ENCODE assay signal across 18 cellular contexts in the genomic region with DNA sequence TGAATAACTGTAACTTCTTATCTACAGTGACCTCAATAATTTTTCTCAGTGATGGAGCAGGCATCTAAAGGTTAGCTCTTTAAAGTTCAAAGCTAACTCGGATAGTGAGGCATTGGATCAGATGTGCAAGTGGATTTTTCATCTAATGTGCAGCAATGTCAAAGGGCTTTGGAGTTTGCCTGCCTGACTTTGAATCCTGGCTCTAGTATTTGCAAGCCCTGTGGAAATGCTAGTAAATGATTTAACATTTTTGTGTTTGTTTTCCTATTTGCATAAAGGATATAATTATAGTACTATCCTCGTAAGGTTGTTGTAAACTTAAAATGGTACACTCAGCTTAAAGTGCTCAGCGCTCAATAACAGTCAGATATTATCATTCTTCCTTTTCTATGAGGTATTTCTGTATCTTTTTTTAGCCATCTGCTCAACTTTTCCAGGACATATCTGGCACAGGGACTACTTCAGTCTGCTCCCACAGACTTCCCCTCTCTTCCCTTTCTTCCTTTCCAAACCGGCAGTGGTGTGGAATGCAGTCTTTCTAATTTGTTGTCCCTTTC.
DNase-seq lines count a peak whose midpoint lies in the region; ATAC-seq, FAIRE-seq and TF ChIP-seq lines count a peak whose summit lies in the region.
"Had no signal": no experiment of that assay in that cellular context is flagged by ENCODE, and none has a peak within 500 bp of the region (broad histone marks: within the 10 kb centered on the region; RNA-seq: fewer than 3 reads in every experiment).

No MANE protein-coding gene starts in this region.

- 22% methylated on average over 4 of the region's 4 CpGs for WGBS in A549 (ENCODE audit: missing lambda C conversion rate)

- peaks cover 18% of the 10 kb centered on the region for H3K4me1 ChIP-seq in A549
- peaks cover 3% of the 10 kb centered on the region; the same call in 1 of the 2 replicates for H3K4me1 ChIP-seq in Panc1 (ENCODE audit: control insufficient read depth, insufficient read depth, low read length)
- H3K4me1 ChIP-seq: left lung, thyroid gland had no signal

- POLR2A ChIA-PET in A549 (lab: Yijun Ruan, JAX): no interaction called here
- POLR2A ChIA-PET in Panc1 (lab: Charles Lee): no interaction called here

- no peak for TF ChIP-seq RAD21 in A549 (conservative IDR thresholded peaks at IDR 0.05 in 1 of 2, IDR thresholded peaks at IDR 0.05 in 1 of 2)

- in situ Hi-C loops in Panc1 (cut with HindIII; ENCODE audit: low pct_unique_long_range_greater_than_20kb, low sequenced_read_pairs): no loop called here

- TF ChIP-seq POLR2A in A549 (IDR thresholded peaks at IDR 0.05; ENCODE audit: low read length): no peak

- no peak for DNase-seq in A549 (ENCODE audit: low read depth in 1 of 2, low spot score in 1 of 2)
- no peak for DNase-seq in Panc1 (ENCODE audit: low read depth, low spot score)
- peak; percentile 70 for DNase-seq in fibroblast of the aortic adventitia (ENCODE audit: low read depth)
- DNase-seq in myocyte (ENCODE audit: low read depth): peak; percentile 45
- no peak for DNase-seq in retina
- no peak for DNase-seq in Kasumi-1 (lab: John Stamatoyannopoulos, UW)
- DNase-seq: activated CD4-positive, alpha-beta memory T cell treated with anti-CD3 and anti-CD28 coated beads for 36 hours; Calu3; effector memory CD8-positive, alpha-beta T cell; left lung; NCI-H1417 treated with DMSO at 0.1 percent for 48 hours; NCI-H510A treated with DMSO at 0.1 percent for 48 hours; stimulated activated CD4-positive, alpha-beta T cell treated with anti-CD3 and anti-CD28 coated beads, Interleukin-15, amount 100 ng/mL, for 24 hours; thyroid gland had no signal

- CTCF ChIA-PET in A549 (lab: Yijun Ruan, JAX): no interaction called here
- CTCF ChIA-PET in Panc1 (lab: Charles Lee): no interaction called here

- H3K27me3 ChIP-seq in Panc1 (ENCODE audit: control insufficient read depth, insufficient read depth, low read length): no peaks in the 10 kb centered on the region
- H3K27me3 ChIP-seq: left lung, neutrophil, thyroid gland had no signal

- TF ChIP-seq CTCF in A549 (IDR thresholded peaks at IDR 0.05) (no peak), Panc1 (IDR thresholded peaks at IDR 0.05) (no peak), fibroblast of the aortic adventitia (IDR thresholded peaks at IDR 0.05; ENCODE audit: insufficient read depth, low read length) (no peak)

- ATAC-seq in A549: peak in 1 of 2 experiments; percentile 31; a peak in 1 of 6 replicates
- peak; percentile 53; the same call in 1 of the 2 replicates for ATAC-seq in Panc1
- ATAC-seq in HG03280 (IDR thresholded peaks at IDR 0.05; ENCODE audit: unreplicated experiment): no peak
- ATAC-seq in GM18520 (IDR thresholded peaks at IDR 0.05; ENCODE audit: unreplicated experiment): no peak
- ATAC-seq: activated T-helper 17 cell treated with anti-CD3 and anti-CD28 coated beads, Interleukin-2, amount 50 U/mL, for 72 hours; effector memory CD8-positive, alpha-beta T cell; left lung had no signal

- H3K36me3 ChIP-seq in Panc1 (ENCODE audit: control insufficient read depth, insufficient read depth, low read length): no peaks in the 10 kb centered on the region
- H3K36me3 ChIP-seq: left lung, neutrophil, thyroid gland had no signal

- H3K4me3 ChIP-seq in A549 (no peak overlapping the region), Panc1 (ENCODE audit: low read depth in 2 of 2, low read length in 2 of 2) (no peak overlapping the region), fibroblast of the aortic adventitia (ENCODE audit: low read depth, low read length) (no peak overlapping the region)
- H3K4me3 ChIP-seq: left lung, thyroid gland had no signal

- intact Hi-C loops in Panc1 (cut with micrococcal nuclease; ENCODE audit: unreplicated experiment): no loop called here

- no TSS peak for BruUV-seq in Panc1 (replicated peaks; lab: Mats Ljungman, UMichigan)

- H3K27ac ChIP-seq in A549 (0 out of 6 replicates have a peak overlapping the region, but pooled peaks of 1 of the 2 experiments have one; percentile 8), Panc1 (ENCODE audit: low read length) (peak overlapping the region; percentile 75)
- H3K27ac ChIP-seq: left lung, neutrophil, thyroid gland had no signal

- peak overlapping the region; percentile 48 for H3K4me2 ChIP-seq in A549

- TF ChIP-seq EP300 in A549 (IDR thresholded peaks at IDR 0.05): no peak

- peak; percentile 13 for FAIRE-seq in A549 (lab: Jason Lieb, UNC)

- H3K9me3 ChIP-seq in A549 (no peaks in the 10 kb centered on the region), Panc1 (ENCODE audit: control insufficient read depth, insufficient read depth, low read depth, low read length) (no peaks in the 10 kb centered on the region)
- H3K9me3 ChIP-seq: left lung, neutrophil, thyroid gland had no signal

TF ChIP-seq in A549, 52 proteins besides CTCF, POLR2A, EP300 and RAD21 (continues in another document):
- TF ChIP-seq, protein P1, sequence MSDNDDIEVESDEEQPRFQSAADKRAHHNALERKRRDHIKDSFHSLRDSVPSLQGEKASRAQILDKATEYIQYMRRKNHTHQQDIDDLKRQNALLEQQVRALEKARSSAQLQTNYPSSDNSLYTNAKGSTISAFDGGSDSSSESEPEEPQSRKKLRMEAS (IDR thresholded peaks at IDR 0.05): no peak
- TF ChIP-seq ZC3H11A (IDR thresholded peaks at IDR 0.05) (no peak), MAFK (IDR thresholded peaks at IDR 0.05; ENCODE audit: partially characterized antibody) (no peak), FOXS1 (CRISPR knock-in tag; IDR thresholded peaks at IDR 0.05) (no peak), RCOR1 (IDR thresholded peaks at IDR 0.05; ENCODE audit: low read depth, low read length) (no peak), EHF (CRISPR knock-in tag; IDR thresholded peaks at IDR 0.05) (no peak), HOXB13 (CRISPR knock-in tag; IDR thresholded peaks at IDR 0.05; ENCODE audit: low read depth) (no peak), ZFP36 (IDR thresholded peaks at IDR 0.05; ENCODE audit: borderline replicate concordance, partially characterized antibody) (no peak), NFE2L2 (conservative IDR thresholded peaks at IDR 0.05; ENCODE audit: low read length) (no peak), SMC3 (IDR thresholded peaks at IDR 0.05) (no peak), EHMT2 (IDR thresholded peaks at IDR 0.05; ENCODE audit: low read depth) (no peak), RNF2 (IDR thresholded peaks at IDR 0.05; ENCODE audit: borderline replicate concordance, low read depth) (no peak), PHF8 (IDR thresholded peaks at IDR 0.05; ENCODE audit: borderline replicate concordance, low read depth) (no peak), MYC (IDR thresholded peaks at IDR 0.05; ENCODE audit: borderline replicate concordance, low read length) (no peak)
- TF ChIP-seq, protein P2, sequence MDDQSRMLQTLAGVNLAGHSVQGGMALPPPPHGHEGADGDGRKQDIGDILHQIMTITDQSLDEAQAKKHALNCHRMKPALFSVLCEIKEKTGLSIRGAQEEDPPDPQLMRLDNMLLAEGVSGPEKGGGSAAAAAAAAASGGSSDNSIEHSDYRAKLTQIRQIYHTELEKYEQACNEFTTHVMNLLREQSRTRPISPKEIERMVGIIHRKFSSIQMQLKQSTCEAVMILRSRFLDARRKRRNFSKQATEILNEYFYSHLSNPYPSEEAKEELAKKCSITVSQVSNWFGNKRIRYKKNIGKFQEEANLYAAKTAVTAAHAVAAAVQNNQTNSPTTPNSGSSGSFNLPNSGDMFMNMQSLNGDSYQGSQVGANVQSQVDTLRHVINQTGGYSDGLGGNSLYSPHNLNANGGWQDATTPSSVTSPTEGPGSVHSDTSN (IDR thresholded peaks at IDR 0.05): no peak
- TF ChIP-seq, protein P3, sequence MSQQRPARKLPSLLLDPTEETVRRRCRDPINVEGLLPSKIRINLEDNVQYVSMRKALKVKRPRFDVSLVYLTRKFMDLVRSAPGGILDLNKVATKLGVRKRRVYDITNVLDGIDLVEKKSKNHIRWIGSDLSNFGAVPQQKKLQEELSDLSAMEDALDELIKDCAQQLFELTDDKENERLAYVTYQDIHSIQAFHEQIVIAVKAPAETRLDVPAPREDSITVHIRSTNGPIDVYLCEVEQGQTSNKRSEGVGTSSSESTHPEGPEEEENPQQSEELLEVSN (IDR thresholded peaks at IDR 0.05; ENCODE audit: borderline replicate concordance, low read depth): no peak
- TF ChIP-seq, protein P4, sequence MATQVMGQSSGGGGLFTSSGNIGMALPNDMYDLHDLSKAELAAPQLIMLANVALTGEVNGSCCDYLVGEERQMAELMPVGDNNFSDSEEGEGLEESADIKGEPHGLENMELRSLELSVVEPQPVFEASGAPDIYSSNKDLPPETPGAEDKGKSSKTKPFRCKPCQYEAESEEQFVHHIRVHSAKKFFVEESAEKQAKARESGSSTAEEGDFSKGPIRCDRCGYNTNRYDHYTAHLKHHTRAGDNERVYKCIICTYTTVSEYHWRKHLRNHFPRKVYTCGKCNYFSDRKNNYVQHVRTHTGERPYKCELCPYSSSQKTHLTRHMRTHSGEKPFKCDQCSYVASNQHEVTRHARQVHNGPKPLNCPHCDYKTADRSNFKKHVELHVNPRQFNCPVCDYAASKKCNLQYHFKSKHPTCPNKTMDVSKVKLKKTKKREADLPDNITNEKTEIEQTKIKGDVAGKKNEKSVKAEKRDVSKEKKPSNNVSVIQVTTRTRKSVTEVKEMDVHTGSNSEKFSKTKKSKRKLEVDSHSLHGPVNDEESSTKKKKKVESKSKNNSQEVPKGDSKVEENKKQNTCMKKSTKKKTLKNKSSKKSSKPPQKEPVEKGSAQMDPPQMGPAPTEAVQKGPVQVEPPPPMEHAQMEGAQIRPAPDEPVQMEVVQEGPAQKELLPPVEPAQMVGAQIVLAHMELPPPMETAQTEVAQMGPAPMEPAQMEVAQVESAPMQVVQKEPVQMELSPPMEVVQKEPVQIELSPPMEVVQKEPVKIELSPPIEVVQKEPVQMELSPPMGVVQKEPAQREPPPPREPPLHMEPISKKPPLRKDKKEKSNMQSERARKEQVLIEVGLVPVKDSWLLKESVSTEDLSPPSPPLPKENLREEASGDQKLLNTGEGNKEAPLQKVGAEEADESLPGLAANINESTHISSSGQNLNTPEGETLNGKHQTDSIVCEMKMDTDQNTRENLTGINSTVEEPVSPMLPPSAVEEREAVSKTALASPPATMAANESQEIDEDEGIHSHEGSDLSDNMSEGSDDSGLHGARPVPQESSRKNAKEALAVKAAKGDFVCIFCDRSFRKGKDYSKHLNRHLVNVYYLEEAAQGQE (IDR thresholded peaks at IDR 0.05): no peak
- TF ChIP-seq, protein P5, sequence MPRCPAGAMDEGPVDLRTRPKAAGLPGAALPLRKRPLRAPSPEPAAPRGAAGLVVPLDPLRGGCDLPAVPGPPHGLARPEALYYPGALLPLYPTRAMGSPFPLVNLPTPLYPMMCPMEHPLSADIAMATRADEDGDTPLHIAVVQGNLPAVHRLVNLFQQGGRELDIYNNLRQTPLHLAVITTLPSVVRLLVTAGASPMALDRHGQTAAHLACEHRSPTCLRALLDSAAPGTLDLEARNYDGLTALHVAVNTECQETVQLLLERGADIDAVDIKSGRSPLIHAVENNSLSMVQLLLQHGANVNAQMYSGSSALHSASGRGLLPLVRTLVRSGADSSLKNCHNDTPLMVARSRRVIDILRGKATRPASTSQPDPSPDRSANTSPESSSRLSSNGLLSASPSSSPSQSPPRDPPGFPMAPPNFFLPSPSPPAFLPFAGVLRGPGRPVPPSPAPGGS (IDR thresholded peaks at IDR 0.05): no peak

Comparison
In these comparisons a context has a peak if more than half of its experiments do, and no peak if none do; other contexts are left out.
1. DNase-seq: peak in fibroblast of the aortic adventitia (single experiment) and myocyte (single experiment); none in A549 (0 of 2), Panc1 (single experiment), retina (single experiment) and Kasumi-1 (0 of 2).